In the genomic region with DNA sequence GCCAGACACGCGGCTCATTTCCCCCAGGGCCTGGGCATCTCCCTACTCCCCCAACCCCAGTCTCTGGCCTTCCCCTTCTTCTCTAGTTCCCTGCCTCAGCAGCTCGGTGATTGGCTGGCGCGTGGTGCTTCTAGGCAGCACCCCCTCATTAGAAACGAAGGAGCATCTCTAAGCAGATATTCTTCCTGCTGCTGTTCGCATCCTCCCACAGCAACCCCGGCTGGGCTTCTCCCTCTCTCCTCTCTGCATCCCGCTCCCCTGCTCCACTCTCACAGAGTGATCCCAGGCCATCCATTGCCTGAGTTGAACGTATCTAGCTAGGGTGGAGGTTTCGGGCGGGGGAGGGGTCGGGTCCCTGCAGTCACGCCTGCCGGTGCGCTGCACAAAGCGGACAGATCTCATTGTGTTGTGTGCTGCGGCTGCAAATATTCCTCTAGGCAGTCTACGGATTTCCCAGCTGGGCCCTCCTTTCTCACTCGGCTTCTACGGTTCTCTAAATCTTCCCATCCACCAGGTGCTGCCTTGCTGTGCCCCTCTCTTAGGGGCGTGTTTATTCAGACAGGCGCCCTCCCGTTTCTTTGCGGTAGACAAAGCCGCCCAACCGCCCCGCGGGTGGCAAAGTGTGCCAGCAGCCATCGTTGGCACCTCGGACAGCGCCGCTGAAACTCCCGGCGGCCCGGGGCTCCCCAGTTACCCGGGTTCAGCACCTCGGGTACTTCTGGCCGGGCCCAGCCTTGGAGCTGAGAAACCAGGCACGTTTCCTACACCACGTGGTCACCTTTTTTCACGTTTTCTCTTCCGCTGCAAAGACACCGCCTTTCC, we compare ENCODE assay signal across 8 cellular contexts. TPM values are rescaled to one million over a fixed set of nuclear protein-coding genes. Genes with fewer than 3 reads are reported as not detected.
DNase-seq lines count a peak whose midpoint lies in the region; ATAC-seq and TF ChIP-seq lines count a peak whose summit lies in the region.

No MANE protein-coding gene starts in this region.

- TF ChIP-seq CTCF in mucosa of descending colon (IDR thresholded peaks at IDR 0.05), result no peak
- no peak for TF ChIP-seq CTCF in chondrocyte (IDR thresholded peaks at IDR 0.05)

- H3K36me3 ChIP-seq in mucosa of descending colon (ENCODE audit: low read depth), result no peaks in the 10 kb centered on the region

- H3K4me1 Mint-ChIP-seq in activated T-helper 17 cell treated with anti-CD3 and anti-CD28 coated beads, Interleukin-2, amount 50 U/mL, for 72 hours, result no peaks in the 10 kb centered on the region
- H3K4me1 Mint-ChIP-seq in chondrocyte (ENCODE audit: low read depth), result peaks cover 7% of the 10 kb centered on the region

- H3K9me3 Mint-ChIP-seq in activated T-helper 17 cell treated with anti-CD3 and anti-CD28 coated beads, Interleukin-2, amount 50 U/mL, for 72 hours, result no peaks in the 10 kb centered on the region
- H3K9me3 Mint-ChIP-seq in chondrocyte (ENCODE audit: low read depth), result no peaks in the 10 kb centered on the region

- H3K27ac Mint-ChIP-seq in activated T-helper 17 cell treated with anti-CD3 and anti-CD28 coated beads, Interleukin-2, amount 50 U/mL, for 72 hours, result no peak overlapping the region
- H3K27ac Mint-ChIP-seq in chondrocyte (ENCODE audit: unreplicated experiment), result no peak overlapping the region

- H3K9me3 ChIP-seq in mucosa of descending colon, result no peaks in the 10 kb centered on the region

- ATAC-seq in GM18870 (IDR thresholded peaks at IDR 0.05; ENCODE audit: unreplicated experiment) (peak; percentile 38), HG03280 (IDR thresholded peaks at IDR 0.05; ENCODE audit: unreplicated experiment) (peak; percentile 68), mucosa of descending colon (peak; percentile 8)
- no peak for ATAC-seq in activated T-helper 17 cell treated with anti-CD3 and anti-CD28 coated beads, Interleukin-2, amount 50 U/mL, for 72 hours (replicated peaks)

- H3K27me3 Mint-ChIP-seq in activated T-helper 17 cell treated with anti-CD3 and anti-CD28 coated beads, Interleukin-2, amount 50 U/mL, for 72 hours, result peaks cover 82% of the 10 kb centered on the region
- H3K27me3 Mint-ChIP-seq in chondrocyte (ENCODE audit: low read depth), result peaks cover 80% of the 10 kb centered on the region

- intact Hi-C loops in mucosa of descending colon (cut with DNase I, micrococcal nuclease), result no loop called here

- no peaks in the 10 kb centered on the region for H3K36me3 Mint-ChIP-seq in activated T-helper 17 cell treated with anti-CD3 and anti-CD28 coated beads, Interleukin-2, amount 50 U/mL, for 72 hours (ENCODE audit: low read depth)
- H3K36me3 Mint-ChIP-seq in chondrocyte (ENCODE audit: low read depth), result peaks cover 3% of the 10 kb centered on the region

- H3K4me1 ChIP-seq in mucosa of descending colon (ENCODE audit: low read depth), result peaks cover 5% of the 10 kb centered on the region

- H3K4me3 ChIP-seq in mucosa of descending colon, result no peak overlapping the region

- peak overlapping the region; percentile 26 for H3K4me3 Mint-ChIP-seq in activated T-helper 17 cell treated with anti-CD3 and anti-CD28 coated beads, Interleukin-2, amount 50 U/mL, for 72 hours
- no peak overlapping the region for H3K4me3 Mint-ChIP-seq in chondrocyte (ENCODE audit: unreplicated experiment)

- peak; percentile 79 for DNase-seq in Ammon's horn (ENCODE audit: low spot score)
- peak in 1 of 3 donors; percentile 29 for DNase-seq in mucosa of descending colon
- no peak for DNase-seq in inferior parietal cortex (ENCODE audit: extremely low spot score)
- no peak for DNase-seq in chondrocyte (ENCODE audit: low spot score)
- no peak for DNase-seq in SKM-1 treated with dmso at 0.1 percent for 144 hours (lab: John Stamatoyannopoulos, UW; ENCODE audit: unreplicated experiment)

RNA-seq across cellular contexts. Expression of gene CACNA1E, which starts 2.2 kb away (rescaled TPM):
- total RNA-seq in activated T-helper 17 cell treated with anti-CD3 and anti-CD28 coated beads, Interleukin-2, amount 50 U/mL, for 72 hours, result under 1 TPM in 1 of 2 donors, not detected in 1; 0.11 TPM
- total RNA-seq in mucosa of descending colon (1 to 10 TPM in 1 of 3 donors, under 1 TPM in 2; 0.09 to 1.4 (median 0.22) TPM), chondrocyte (not detected in 3 replicates)
